Comparison of ENCODE assay signal across 1 cellular context in the genomic region with DNA sequence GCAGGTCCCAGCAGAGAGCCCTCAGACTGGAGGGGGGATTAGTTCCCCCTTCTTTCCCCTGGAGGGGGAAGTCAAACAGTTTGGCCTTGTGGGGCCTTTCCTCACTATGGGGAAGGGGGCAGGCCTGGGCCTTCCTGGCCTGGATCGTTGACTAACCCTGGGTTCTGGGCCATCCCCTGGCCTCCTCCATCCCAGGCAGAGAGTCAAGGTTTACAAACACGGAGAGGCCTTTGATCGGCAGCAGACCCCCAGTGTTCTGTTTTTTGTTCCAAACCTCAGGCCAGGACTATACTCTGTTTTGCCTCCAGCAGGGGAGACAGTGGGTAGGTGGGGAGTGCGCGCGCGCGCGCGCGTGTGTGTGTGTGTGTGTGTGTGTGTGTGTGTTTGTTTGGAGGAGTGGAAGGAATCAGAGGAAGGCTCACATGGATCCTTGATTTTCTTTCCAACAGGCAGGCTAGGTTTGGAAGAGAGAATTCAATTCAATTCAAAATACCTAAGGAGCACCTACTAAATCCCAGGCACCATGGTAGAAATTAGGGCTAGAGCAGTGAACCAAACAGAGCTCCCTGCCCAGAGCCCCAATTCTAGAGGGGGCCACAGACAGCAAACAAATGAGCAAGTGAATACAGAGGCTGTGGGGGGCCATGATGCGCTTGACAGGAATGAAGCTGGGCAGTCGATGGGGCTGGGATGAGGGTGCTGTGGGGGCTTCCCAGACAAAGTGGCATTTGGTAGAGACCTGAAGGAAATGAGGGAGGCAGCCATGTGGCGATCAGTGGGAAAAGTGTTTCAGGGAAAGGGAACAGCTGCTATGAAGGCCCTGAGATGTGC.
TF ChIP-seq lines count a peak whose summit lies in the region.

No MANE protein-coding gene starts in this region.

TF ChIP-seq in HepG2, 621 proteins besides CTCF, POLR2A, EP300 and RAD21 (continues in another document):
- TF ChIP-seq ELF1 (CRISPR knock-in tag; IDR thresholded peaks at IDR 0.05) (peak; percentile 76), SRSF9 (IDR thresholded peaks at IDR 0.05; ENCODE audit: borderline replicate concordance, insufficient read depth, low read depth, low read length, poor library complexity, severe bottlenecking) (no peak), ZNF230 (CRISPR knock-in tag; IDR thresholded peaks at IDR 0.05) (0 out of 2 replicates have a peak, but pooled peaks have one; percentile 72), NRL (CRISPR knock-in tag; IDR thresholded peaks at IDR 0.05; ENCODE audit: borderline replicate concordance) (peak; percentile 24; the same call in 1 of the 2 replicates), PHB2 (IDR thresholded peaks at IDR 0.05; ENCODE audit: partially characterized antibody) (no peak), TFDP2 (CRISPR knock-in tag; IDR thresholded peaks at IDR 0.05) (peak; percentile 69; the same call in 1 of the 2 replicates), SAP130 (CRISPR knock-in tag; IDR thresholded peaks at IDR 0.05; ENCODE audit: low read depth) (peak; percentile 79; the same call in 1 of the 2 replicates), JUN (CRISPR knock-in tag; IDR thresholded peaks at IDR 0.05) (no peak; the same call in 1 of the 2 replicates), PAWR (CRISPR knock-in tag; IDR thresholded peaks at IDR 0.05; ENCODE audit: borderline replicate concordance) (no peak), REST (IDR thresholded peaks at IDR 0.05; ENCODE audit: borderline replicate concordance in 1 of 2, low read depth in 1 of 2, low read length in 2 of 2) (peak in 1 of 2 experiments; percentile 47; a peak in 2 of 4 replicates), TCF12 (IDR thresholded peaks at IDR 0.05) (no peak), TCF12 (CRISPR knock-in tag; IDR thresholded peaks at IDR 0.05) (peak; percentile 90), ZNF619 (CRISPR knock-in tag; IDR thresholded peaks at IDR 0.05) (peak; percentile 51; the same call in 1 of the 2 replicates), POLR2AphosphoS5 (IDR thresholded peaks at IDR 0.05; ENCODE audit: low read depth, low read length) (peak; percentile 33; the same call in 1 of the 2 replicates), GFI1 (CRISPR knock-in tag; IDR thresholded peaks at IDR 0.05; ENCODE audit: borderline replicate concordance) (peak; percentile 80; the same call in 1 of the 2 replicates), ZNF138 (CRISPR knock-in tag; IDR thresholded peaks at IDR 0.05; ENCODE audit: low read depth) (no peak), SRY (CRISPR knock-in tag; IDR thresholded peaks at IDR 0.05) (peak; percentile 75; the same call in 1 of the 2 replicates), U2AF2 (IDR thresholded peaks at IDR 0.05; ENCODE audit: low read depth, low read length) (0 out of 2 replicates have a peak, but pooled peaks have one; percentile 21), FOXK2 (IDR thresholded peaks at IDR 0.05) (peak; percentile 73), ZNF639 (CRISPR knock-in tag; conservative IDR thresholded peaks at IDR 0.05) (peak; percentile 51; the same call in 1 of the 2 replicates), ZNF33B (CRISPR knock-in tag; IDR thresholded peaks at IDR 0.05) (no peak; the same call in none of the 2 replicates), ZNF775 (CRISPR knock-in tag; IDR thresholded peaks at IDR 0.05; ENCODE audit: borderline replicate concordance) (no peak), ZNF660 (CRISPR knock-in tag; IDR thresholded peaks at IDR 0.05; ENCODE audit: borderline replicate concordance, low read depth) (no peak), RBM39 (IDR thresholded peaks at IDR 0.05; ENCODE audit: low read depth, low read length, poor library complexity, severe bottlenecking) (peak; percentile 70), ARHGAP35 (CRISPR knock-in tag; IDR thresholded peaks at IDR 0.05; ENCODE audit: borderline replicate concordance) (no peak; the same call in 1 of the 2 replicates), MEF2D (CRISPR knock-in tag; IDR thresholded peaks at IDR 0.05) (peak; percentile 67; the same call in 1 of the 2 replicates), BHLHE40 (IDR thresholded peaks at IDR 0.05; ENCODE audit: low read length) (0 out of 2 replicates have a peak, but pooled peaks have one; percentile 5), CBFB (CRISPR knock-in tag; IDR thresholded peaks at IDR 0.05) (no peak), BORCS8-MEF2B (CRISPR knock-in tag; IDR thresholded peaks at IDR 0.05) (peak; percentile 59; the same call in 1 of the 2 replicates), ELF3 (CRISPR knock-in tag; IDR thresholded peaks at IDR 0.05) (peak; percentile 91), TEAD3 (CRISPR knock-in tag; optimal IDR thresholded peaks at IDR 0.05; ENCODE audit: borderline replicate concordance) (peak; percentile 81), ZNF878 (CRISPR knock-in tag; IDR thresholded peaks at IDR 0.05) (peak; percentile 70; the same call in 1 of the 2 replicates), PITX1 (CRISPR knock-in tag; IDR thresholded peaks at IDR 0.05) (peak; percentile 97), ZNF670 (CRISPR knock-in tag; IDR thresholded peaks at IDR 0.05; ENCODE audit: borderline replicate concordance) (peak; percentile 84), ZNF790 (CRISPR knock-in tag; IDR thresholded peaks at IDR 0.05; ENCODE audit: borderline replicate concordance) (no peak), IRF2 (CRISPR knock-in tag; IDR thresholded peaks at IDR 0.05) (peak; percentile 64; the same call in 1 of the 2 replicates), ZNF30 (CRISPR knock-in tag; IDR thresholded peaks at IDR 0.05) (no peak)
- TF ChIP-seq, protein P1, sequence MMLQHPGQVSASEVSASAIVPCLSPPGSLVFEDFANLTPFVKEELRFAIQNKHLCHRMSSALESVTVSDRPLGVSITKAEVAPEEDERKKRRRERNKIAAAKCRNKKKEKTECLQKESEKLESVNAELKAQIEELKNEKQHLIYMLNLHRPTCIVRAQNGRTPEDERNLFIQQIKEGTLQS (CRISPR knock-in tag; IDR thresholded peaks at IDR 0.05) = 0 out of 2 replicates have a peak, but pooled peaks have one; percentile 59
- TF ChIP-seq, protein P2, sequence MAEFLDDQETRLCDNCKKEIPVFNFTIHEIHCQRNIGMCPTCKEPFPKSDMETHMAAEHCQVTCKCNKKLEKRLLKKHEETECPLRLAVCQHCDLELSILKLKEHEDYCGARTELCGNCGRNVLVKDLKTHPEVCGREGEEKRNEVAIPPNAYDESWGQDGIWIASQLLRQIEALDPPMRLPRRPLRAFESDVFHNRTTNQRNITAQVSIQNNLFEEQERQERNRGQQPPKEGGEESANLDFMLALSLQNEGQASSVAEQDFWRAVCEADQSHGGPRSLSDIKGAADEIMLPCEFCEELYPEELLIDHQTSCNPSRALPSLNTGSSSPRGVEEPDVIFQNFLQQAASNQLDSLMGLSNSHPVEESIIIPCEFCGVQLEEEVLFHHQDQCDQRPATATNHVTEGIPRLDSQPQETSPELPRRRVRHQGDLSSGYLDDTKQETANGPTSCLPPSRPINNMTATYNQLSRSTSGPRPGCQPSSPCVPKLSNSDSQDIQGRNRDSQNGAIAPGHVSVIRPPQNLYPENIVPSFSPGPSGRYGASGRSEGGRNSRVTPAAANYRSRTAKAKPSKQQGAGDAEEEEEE (CRISPR knock-in tag; IDR thresholded peaks at IDR 0.05; ENCODE audit: borderline replicate concordance) = no peak
- TF ChIP-seq, protein P3, sequence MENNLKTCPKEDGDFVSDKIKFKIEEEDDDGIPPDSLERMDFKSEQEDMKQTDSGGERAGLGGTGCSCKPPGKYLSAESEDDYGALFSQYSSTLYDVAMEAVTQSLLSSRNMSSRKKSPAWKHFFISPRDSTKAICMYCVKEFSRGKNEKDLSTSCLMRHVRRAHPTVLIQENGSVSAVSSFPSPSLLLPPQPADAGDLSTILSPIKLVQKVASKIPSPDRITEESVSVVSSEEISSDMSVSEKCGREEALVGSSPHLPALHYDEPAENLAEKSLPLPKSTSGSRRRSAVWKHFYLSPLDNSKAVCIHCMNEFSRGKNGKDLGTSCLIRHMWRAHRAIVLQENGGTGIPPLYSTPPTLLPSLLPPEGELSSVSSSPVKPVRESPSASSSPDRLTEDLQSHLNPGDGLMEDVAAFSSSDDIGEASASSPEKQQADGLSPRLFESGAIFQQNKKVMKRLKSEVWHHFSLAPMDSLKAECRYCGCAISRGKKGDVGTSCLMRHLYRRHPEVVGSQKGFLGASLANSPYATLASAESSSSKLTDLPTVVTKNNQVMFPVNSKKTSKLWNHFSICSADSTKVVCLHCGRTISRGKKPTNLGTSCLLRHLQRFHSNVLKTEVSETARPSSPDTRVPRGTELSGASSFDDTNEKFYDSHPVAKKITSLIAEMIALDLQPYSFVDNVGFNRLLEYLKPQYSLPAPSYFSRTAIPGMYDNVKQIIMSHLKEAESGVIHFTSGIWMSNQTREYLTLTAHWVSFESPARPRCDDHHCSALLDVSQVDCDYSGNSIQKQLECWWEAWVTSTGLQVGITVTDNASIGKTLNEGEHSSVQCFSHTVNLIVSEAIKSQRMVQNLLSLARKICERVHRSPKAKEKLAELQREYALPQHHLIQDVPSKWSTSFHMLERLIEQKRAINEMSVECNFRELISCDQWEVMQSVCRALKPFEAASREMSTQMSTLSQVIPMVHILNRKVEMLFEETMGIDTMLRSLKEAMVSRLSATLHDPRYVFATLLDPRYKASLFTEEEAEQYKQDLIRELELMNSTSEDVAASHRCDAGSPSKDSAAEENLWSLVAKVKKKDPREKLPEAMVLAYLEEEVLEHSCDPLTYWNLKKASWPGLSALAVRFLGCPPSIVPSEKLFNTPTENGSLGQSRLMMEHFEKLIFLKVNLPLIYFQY (CRISPR knock-in tag; IDR thresholded peaks at IDR 0.05; ENCODE audit: borderline replicate concordance) = peak; percentile 90
- TF ChIP-seq, protein P4, sequence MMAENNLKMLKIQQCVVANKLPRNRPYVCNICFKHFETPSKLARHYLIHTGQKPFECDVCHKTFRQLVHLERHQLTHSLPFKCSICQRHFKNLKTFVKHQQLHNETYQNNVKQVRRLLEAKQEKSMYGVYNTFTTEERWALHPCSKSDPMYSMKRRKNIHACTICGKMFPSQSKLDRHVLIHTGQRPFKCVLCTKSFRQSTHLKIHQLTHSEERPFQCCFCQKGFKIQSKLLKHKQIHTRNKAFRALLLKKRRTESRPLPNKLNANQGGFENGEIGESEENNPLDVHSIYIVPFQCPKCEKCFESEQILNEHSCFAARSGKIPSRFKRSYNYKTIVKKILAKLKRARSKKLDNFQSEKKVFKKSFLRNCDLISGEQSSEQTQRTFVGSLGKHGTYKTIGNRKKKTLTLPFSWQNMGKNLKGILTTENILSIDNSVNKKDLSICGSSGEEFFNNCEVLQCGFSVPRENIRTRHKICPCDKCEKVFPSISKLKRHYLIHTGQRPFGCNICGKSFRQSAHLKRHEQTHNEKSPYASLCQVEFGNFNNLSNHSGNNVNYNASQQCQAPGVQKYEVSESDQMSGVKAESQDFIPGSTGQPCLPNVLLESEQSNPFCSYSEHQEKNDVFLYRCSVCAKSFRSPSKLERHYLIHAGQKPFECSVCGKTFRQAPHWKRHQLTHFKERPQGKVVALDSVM (CRISPR knock-in tag; IDR thresholded peaks at IDR 0.05) = peak; percentile 69; the same call in 1 of the 2 replicates
- TF ChIP-seq, protein P5, sequence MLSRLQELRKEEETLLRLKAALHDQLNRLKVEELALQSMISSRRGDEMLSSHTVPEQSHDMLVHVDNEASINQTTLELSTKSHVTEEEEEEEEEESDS (CRISPR knock-in tag; IDR thresholded peaks at IDR 0.05; ENCODE audit: borderline replicate concordance) = no peak
- TF ChIP-seq, protein P6, sequence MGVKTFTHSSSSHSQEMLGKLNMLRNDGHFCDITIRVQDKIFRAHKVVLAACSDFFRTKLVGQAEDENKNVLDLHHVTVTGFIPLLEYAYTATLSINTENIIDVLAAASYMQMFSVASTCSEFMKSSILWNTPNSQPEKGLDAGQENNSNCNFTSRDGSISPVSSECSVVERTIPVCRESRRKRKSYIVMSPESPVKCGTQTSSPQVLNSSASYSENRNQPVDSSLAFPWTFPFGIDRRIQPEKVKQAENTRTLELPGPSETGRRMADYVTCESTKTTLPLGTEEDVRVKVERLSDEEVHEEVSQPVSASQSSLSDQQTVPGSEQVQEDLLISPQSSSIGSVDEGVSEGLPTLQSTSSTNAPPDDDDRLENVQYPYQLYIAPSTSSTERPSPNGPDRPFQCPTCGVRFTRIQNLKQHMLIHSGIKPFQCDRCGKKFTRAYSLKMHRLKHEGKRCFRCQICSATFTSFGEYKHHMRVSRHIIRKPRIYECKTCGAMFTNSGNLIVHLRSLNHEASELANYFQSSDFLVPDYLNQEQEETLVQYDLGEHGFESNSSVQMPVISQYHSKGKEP (CRISPR knock-in tag; IDR thresholded peaks at IDR 0.05) = 0 out of 2 replicates have a peak, but pooled peaks have one; percentile 12
